Comparison of ENCODE assay signal across 10 cellular contexts in the genomic region with DNA sequence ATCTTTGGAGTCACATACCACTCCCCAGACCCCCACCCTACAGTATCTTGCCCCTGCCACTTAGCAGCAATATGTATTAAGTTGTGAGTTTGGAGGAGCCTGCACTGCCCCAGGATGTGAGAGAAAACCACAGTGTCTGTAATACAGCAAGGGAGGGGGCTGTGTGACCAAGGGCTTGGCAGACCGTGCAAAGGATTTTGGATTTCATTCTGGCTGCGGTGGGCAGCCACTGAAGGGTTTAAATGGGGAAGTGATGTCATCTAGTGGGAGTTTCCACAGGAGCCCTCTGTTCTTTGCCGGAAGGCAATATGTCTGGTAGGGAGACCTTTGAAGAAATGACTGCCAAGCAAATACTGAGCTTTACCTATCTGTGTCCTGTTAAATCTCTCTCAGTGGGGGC.
DNase-seq lines count a peak whose midpoint lies in the region; ATAC-seq and TF ChIP-seq lines count a peak whose summit lies in the region.
"Had no signal": no experiment of that assay in that cellular context is flagged by ENCODE, and none has a peak within 500 bp of the region (broad histone marks: within the 10 kb centered on the region; RNA-seq: fewer than 3 reads in every experiment).

No MANE protein-coding gene starts in this region.

- H3K27me3 Mint-ChIP-seq in immature natural killer cell (ENCODE audit: low read depth in 3 of 3) (peaks cover 0 to 5% (median 3%) of the 10 kb centered on the region in 3 donors), Caco-2 (ENCODE audit: insufficient read depth, unreplicated experiment) (no peaks in the 10 kb centered on the region)

- no TSS peak for BruUV-seq in Caco-2 (replicated peaks; lab: Mats Ljungman, UMichigan)

- ATAC-seq in GM18517 (IDR thresholded peaks at IDR 0.05; ENCODE audit: unreplicated experiment) (peak; percentile 76), GM21576 (IDR thresholded peaks at IDR 0.05; ENCODE audit: unreplicated experiment) (peak; percentile 84), HG03457 (IDR thresholded peaks at IDR 0.05; ENCODE audit: unreplicated experiment) (peak; percentile 81)
- ATAC-seq: WTC11 had no signal

- H3K4me3 Mint-ChIP-seq in immature natural killer cell = no peak overlapping the region
- no peak overlapping the region for H3K4me3 Mint-ChIP-seq in Caco-2 (ENCODE audit: unreplicated experiment)
- H3K4me3 Mint-ChIP-seq: activated naive CD8-positive, alpha-beta T cell treated with anti-CD3 and anti-CD28 coated beads, Interleukin-2, amount 10 ng/mL, durations not matched to agents 7 days and 5 days; WTC11 had no signal

- TF ChIP-seq CTCF in fibroblast of pulmonary artery (IDR thresholded peaks at IDR 0.05; ENCODE audit: low read length, missing control alignments) (no peak), Caco-2 (IDR thresholded peaks at IDR 0.05; ENCODE audit: insufficient read depth in 1 of 2, low read depth in 1 of 2, low read length in 1 of 2, severe bottlenecking in 1 of 2, unreplicated experiment in 1 of 2) (no peak)

- POLR2A ChIA-PET in Caco-2 (lab: Charles Lee) = no interaction called here

- H3K27ac ChIP-seq in effector memory CD4-positive, alpha-beta T cell (ENCODE audit: insufficient read depth, low read length, poor library complexity, severe bottlenecking) = no peak overlapping the region

- no peaks in the 10 kb centered on the region for H3K9me3 ChIP-seq in Caco-2
- no peaks in the 10 kb centered on the region for H3K9me3 ChIP-seq in effector memory CD4-positive, alpha-beta T cell (ENCODE audit: control insufficient read depth, low read length)

- no peaks in the 10 kb centered on the region for H3K36me3 ChIP-seq in Caco-2 (ENCODE audit: control insufficient read depth, insufficient read depth, low read length)
- H3K36me3 ChIP-seq in effector memory CD4-positive, alpha-beta T cell (ENCODE audit: control insufficient read depth, insufficient read depth, low read length) = no peaks in the 10 kb centered on the region

- CTCF ChIA-PET in Caco-2 (lab: Charles Lee) = no interaction called here

- H3K9me3 Mint-ChIP-seq in immature natural killer cell (peaks cover 0 to 14% (median 0%) of the 10 kb centered on the region in 6 donors), Caco-2 (ENCODE audit: unreplicated experiment) (no peaks in the 10 kb centered on the region)
- H3K9me3 Mint-ChIP-seq: activated naive CD8-positive, alpha-beta T cell treated with anti-CD3 and anti-CD28 coated beads, Interleukin-2, amount 10 ng/mL, durations not matched to agents 7 days and 5 days had no signal

- DNase-seq in fibroblast of pulmonary artery (ENCODE audit: low read depth) (peak; percentile 33), immature natural killer cell (no peak), Caco-2 (no peak)
- no peak for DNase-seq in stimulated activated CD4-positive, alpha-beta T cell treated with anti-CD3 and anti-CD28 coated beads, Interleukin-1b, Interleukin-23, amount 100 ng/mL, for 48 hours
- no peak for DNase-seq in effector memory CD4-positive, alpha-beta T cell
- DNase-seq: activated naive CD8-positive, alpha-beta T cell treated with anti-CD3 and anti-CD28 coated beads, Interleukin-2, amount 10 ng/mL, durations not matched to agents 7 days and 5 days had no signal

- H3K4me1 ChIP-seq in Caco-2 = no peaks in the 10 kb centered on the region
- H3K4me1 ChIP-seq in effector memory CD4-positive, alpha-beta T cell (ENCODE audit: control insufficient read depth, insufficient read depth, low read length, poor library complexity, severe bottlenecking) = no peaks in the 10 kb centered on the region

- intact Hi-C loops in Caco-2 (cut with micrococcal nuclease; ENCODE audit: unreplicated experiment) = no loop called here

- H3K27ac Mint-ChIP-seq in immature natural killer cell (no peak overlapping the region), Caco-2 (ENCODE audit: unreplicated experiment) (no peak overlapping the region)
- H3K27ac Mint-ChIP-seq: activated naive CD8-positive, alpha-beta T cell treated with anti-CD3 and anti-CD28 coated beads, Interleukin-2, amount 10 ng/mL, durations not matched to agents 7 days and 5 days; WTC11 had no signal

- H3K27me3 ChIP-seq in Caco-2 (replicated peaks; ENCODE audit: control insufficient read depth, insufficient read depth, low read length) = no peaks in the 10 kb centered on the region
- H3K27me3 ChIP-seq in effector memory CD4-positive, alpha-beta T cell (replicated peaks; ENCODE audit: control insufficient read depth, insufficient read depth, low read length, poor library complexity, severe bottlenecking) = no peaks in the 10 kb centered on the region

- H3K4me3 ChIP-seq in fibroblast of pulmonary artery (replicated peaks; ENCODE audit: low read depth, low read length) = no peak overlapping the region
- no peak overlapping the region for H3K4me3 ChIP-seq in Caco-2 (ENCODE audit: low read depth, low read length)
- no peak overlapping the region for H3K4me3 ChIP-seq in effector memory CD4-positive, alpha-beta T cell (ENCODE audit: insufficient read depth, low read depth, low read length, poor library complexity, severe bottlenecking)

- H3K4me1 Mint-ChIP-seq in immature natural killer cell (peaks cover 0 to 1% of the 10 kb centered on the region in 2 donors), Caco-2 (ENCODE audit: low read depth, unreplicated experiment) (no peaks in the 10 kb centered on the region)

- no peaks in the 10 kb centered on the region for H3K36me3 Mint-ChIP-seq in immature natural killer cell
- H3K36me3 Mint-ChIP-seq in Caco-2 (ENCODE audit: insufficient read depth, unreplicated experiment) = no peaks in the 10 kb centered on the region
- H3K36me3 Mint-ChIP-seq: activated naive CD8-positive, alpha-beta T cell treated with anti-CD3 and anti-CD28 coated beads, Interleukin-2, amount 10 ng/mL, durations not matched to agents 7 days and 5 days; WTC11 had no signal
